9 cellular contexts compared by ENCODE assay signal in genomic region chr13:24148414-24149305, GRCh38. TPM values are rescaled to one million over a fixed set of nuclear protein-coding genes. Genes with fewer than 3 reads are reported as not detected.
DNase-seq lines count a peak whose midpoint lies in the region; ATAC-seq and TF ChIP-seq lines count a peak whose summit lies in the region.
"Had no signal": no experiment of that assay in that cellular context is flagged by ENCODE, and none has a peak within 500 bp of the region (broad histone marks: within the 10 kb centered on the region; RNA-seq: fewer than 3 reads in every experiment).

No MANE protein-coding gene starts in this region.

- H3K9me3 ChIP-seq in HUES64 (ENCODE audit: insufficient read depth, low read depth, low read length) = no peaks in the 10 kb centered on the region

- no peaks in the 10 kb centered on the region for H3K27me3 ChIP-seq in HUES64 (ENCODE audit: insufficient read depth, low read length)

- 39% methylated on average over 7 of the region's 7 CpGs for WGBS in HUES64

- H3K4me1 ChIP-seq in HUES64 (ENCODE audit: insufficient read depth, low read length) = peaks cover 42% of the 10 kb centered on the region

- DNase-seq in ACHN (peak; percentile 93), choroid plexus epithelial cell (ENCODE audit: low read depth) (peak; percentile 94), lung microvascular endothelial cell (ENCODE audit: low read depth in 2 of 2) (peak; percentile 45 to 96), SKM-1 treated with dmso at 0.1 percent for 144 hours (lab: John Stamatoyannopoulos, UW; ENCODE audit: unreplicated experiment) (no peak), cerebellar cortex (ENCODE audit: low spot score) (no peak)
- DNase-seq: KBM-7 had no signal

- peak overlapping the region; percentile 46; the same call in 1 of the 2 replicates for H3K9ac ChIP-seq in HUES64 (ENCODE audit: low read depth, low read length)

- H3K27ac ChIP-seq in HUES64 (ENCODE audit: low read depth, low read length) = peak overlapping the region; percentile 63

- TF ChIP-seq CTCF in choroid plexus epithelial cell (conservative IDR thresholded peaks at IDR 0.05; ENCODE audit: low read depth, low read length) = no peak

- H3K36me3 ChIP-seq in HUES64 (ENCODE audit: insufficient read depth, low read length) = no peaks in the 10 kb centered on the region

- no peak overlapping the region for H3K4me3 ChIP-seq in HUES64 (ENCODE audit: low read length)
- H3K4me3 ChIP-seq in choroid plexus epithelial cell (ENCODE audit: low read depth, low read length) = no peak overlapping the region

- in situ Hi-C loops in ACHN (cut with HindIII; ENCODE audit: low pct_ligation_motif_present, low pct_unique_long_range_greater_than_20kb, low sequenced_read_pairs) = no loop called here

- no peak for ATAC-seq in GM19328 (IDR thresholded peaks at IDR 0.05; ENCODE audit: unreplicated experiment)
- ATAC-seq in GM18907 (IDR thresholded peaks at IDR 0.05; ENCODE audit: unreplicated experiment) = no peak

RNA-seq across cellular contexts. Expression of gene SPATA13, which starts 11.9 kb away (rescaled TPM):
- 14.6 TPM for polyA plus RNA-seq in HUES64 (2013, experiment 1 of 2)
- 19.8 TPM for polyA plus RNA-seq in HUES64 (2013, experiment 2 of 2)
- total RNA-seq in lung microvascular endothelial cell = 0.99 and 3.3 TPM in 2 replicates

Comparison
In these comparisons a context has a peak if more than half of its experiments do, and no peak if none do; other contexts are left out.
1. DNase-seq: peak in ACHN (single experiment), choroid plexus epithelial cell (single experiment) and lung microvascular endothelial cell (2 of 2); none in SKM-1 treated with dmso at 0.1 percent for 144 hours (single experiment) and cerebellar cortex (single experiment).